In the genomic region with DNA sequence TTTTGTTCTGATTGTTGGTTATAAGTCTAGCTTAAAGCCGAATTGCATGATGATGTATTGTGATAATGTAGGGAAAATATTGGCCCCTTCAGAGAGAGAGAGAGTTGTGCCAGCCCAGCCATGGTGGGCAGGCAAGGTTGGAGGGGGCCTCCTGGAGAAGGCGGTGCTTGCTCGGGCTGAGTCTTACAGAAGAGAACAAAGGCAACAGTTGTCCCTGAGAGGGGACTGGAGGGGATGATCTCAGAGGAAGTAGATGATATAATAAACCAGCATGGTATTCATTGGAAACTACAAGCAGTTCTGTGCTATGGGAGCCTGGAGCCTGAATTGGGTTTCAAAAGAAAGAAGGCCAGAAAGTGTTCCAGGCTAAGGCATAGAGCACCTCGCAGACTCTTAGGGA, we compare ENCODE assay signal across 18 cellular contexts.
DNase-seq lines count a peak whose midpoint lies in the region; ATAC-seq and TF ChIP-seq lines count a peak whose summit lies in the region.
"Had no signal": no experiment of that assay in that cellular context is flagged by ENCODE, and none has a peak within 500 bp of the region (broad histone marks: within the 10 kb centered on the region; RNA-seq: fewer than 3 reads in every experiment).

No MANE protein-coding gene starts in this region.

- H3K23me2 ChIP-seq in H9 (ENCODE audit: insufficient read length, low read depth, low read length, poor library complexity, severe bottlenecking) = no peaks in the 10 kb centered on the region

- H3K56ac ChIP-seq in H9 (ENCODE audit: insufficient read length, low read depth, low read length) = no peak overlapping the region

- H3K4me2 ChIP-seq in H9 (ENCODE audit: insufficient read depth, insufficient read length, low read length) = no peak overlapping the region

- H3K4me3 Mint-ChIP-seq in H9 = no peak overlapping the region
- no peak overlapping the region for H3K4me3 Mint-ChIP-seq in activated naive CD8-positive, alpha-beta T cell treated with anti-CD3 and anti-CD28 coated beads for 36 hours
- H3K4me3 Mint-ChIP-seq in naive thymus-derived CD8-positive, alpha-beta T cell = peak overlapping the region in 1 of 10 donors; percentile 3

- POLR2A ChIA-PET in naive thymus-derived CD8-positive, alpha-beta T cell (lab: Charles Lee) = interaction anchor here (0.6 kb wide), 1 partner anchor 499 kb away, joined by 4 read pairs; no protein-coding TSS in a partner anchor

- no peak overlapping the region for H2BK120ac ChIP-seq in H9 (ENCODE audit: low read depth, low read length, poor library complexity, severe bottlenecking)

- TF ChIP-seq CTCF in H9 (conservative IDR thresholded peaks at IDR 0.05) = no peak

- no peak overlapping the region for H3K9ac ChIP-seq in H9 (ENCODE audit: extremely low read depth, insufficient read length, low read length)

- H2BK20ac ChIP-seq in H9 (ENCODE audit: low read depth, low read length, poor library complexity, severe bottlenecking) = no peak overlapping the region

- H3K27me3 ChIP-seq in H9 (ENCODE audit: insufficient read depth, low read length) (no peaks in the 10 kb centered on the region), MG63 (no peaks in the 10 kb centered on the region)
- H3K27me3 ChIP-seq: colonic mucosa, heart right ventricle had no signal

- H3K9me3 ChIP-seq in H9 (ENCODE audit: control insufficient read depth, low read depth, low read length) (no peaks in the 10 kb centered on the region), MG63 (peaks cover 3% of the 10 kb centered on the region; the same call in 1 of the 2 replicates)
- H3K9me3 ChIP-seq: colonic mucosa had no signal

- peaks cover 3% of the 10 kb centered on the region; the same call in 1 of the 2 replicates for H3K79me2 ChIP-seq in H9 (ENCODE audit: insufficient read depth, low read length)

- H4K5ac ChIP-seq in H9 (ENCODE audit: insufficient read length, low read depth, low read length) = no peak overlapping the region

- no peaks in the 10 kb centered on the region for H3K79me1 ChIP-seq in H9 (ENCODE audit: insufficient read depth, low read depth, low read length, poor library complexity, severe bottlenecking)

- no peak overlapping the region for H2BK5ac ChIP-seq in H9 (ENCODE audit: insufficient read length, low read length)

- peak; percentile 12 for DNase-seq in DMS79 treated with DMSO at 0.1 percent for 48 hours (lab: John Stamatoyannopoulos, UW)
- DNase-seq in DMS79 (lab: John Stamatoyannopoulos, UW) = no peak
- DNase-seq in H9 = no peak
- DNase-seq in activated naive CD8-positive, alpha-beta T cell treated with anti-CD3 and anti-CD28 coated beads for 36 hours = no peak
- no peak for DNase-seq in naive thymus-derived CD8-positive, alpha-beta T cell
- no peak for DNase-seq in cortex of kidney (lab: John Stamatoyannopoulos, UW)
- DNase-seq in MG63 = no peak
- no peak for DNase-seq in inferior parietal cortex (ENCODE audit: extremely low spot score)
- DNase-seq: amniotic stem cell; colonic mucosa; heart right ventricle; KG1; left cardiac atrium; NCI-H1436 treated with DMSO at 0.1 percent for 48 hours; stimulated activated CD4-positive, alpha-beta T cell treated with anti-CD3 and anti-CD28 coated beads, Interleukin-15, amount 100 ng/mL, for 24 hours had no signal

- H2BK12ac ChIP-seq in H9 (ENCODE audit: insufficient read length, low read depth, low read length) = no peak overlapping the region

- no peak overlapping the region for H3K18ac ChIP-seq in H9 (ENCODE audit: insufficient read length, low read depth, low read length)

- no peak overlapping the region for H4K91ac ChIP-seq in H9 (ENCODE audit: insufficient read length, low read depth, low read length)

- no peak overlapping the region; a peak in 2 of 7 replicates for H3K27ac Mint-ChIP-seq in H9
- H3K27ac Mint-ChIP-seq in activated naive CD8-positive, alpha-beta T cell treated with anti-CD3 and anti-CD28 coated beads for 36 hours = peak overlapping the region; percentile 71
- H3K27ac Mint-ChIP-seq in naive thymus-derived CD8-positive, alpha-beta T cell = peak overlapping the region in 9 of 10 donors; percentile 5 to 78 (median 32)

- H4K8ac ChIP-seq in H9 (replicated peaks; ENCODE audit: insufficient read length, low read depth, low read length) = no peak overlapping the region

- no peak overlapping the region for H3K4me3 ChIP-seq in MG63
- H3K4me3 ChIP-seq: colonic mucosa, GM12878, heart right ventricle had no signal

- H4K20me1 ChIP-seq in H9 (ENCODE audit: control insufficient read depth, insufficient read depth, insufficient read length) = no peaks in the 10 kb centered on the region

- no peak overlapping the region for H3T11ph ChIP-seq in H9 (ENCODE audit: low read length)

- no peak overlapping the region for H3K27ac ChIP-seq in H9 (ENCODE audit: insufficient read length, low read depth, low read length)
- H3K27ac ChIP-seq: 22Rv1, colonic mucosa, heart right ventricle, VCaP had no signal

- H3K36me3 Mint-ChIP-seq in H9 (ENCODE audit: insufficient read depth in 1 of 3, low read depth in 3 of 3) = no peaks in the 10 kb centered on the region; a peak in 1 of 7 replicates
- H3K36me3 Mint-ChIP-seq in activated naive CD8-positive, alpha-beta T cell treated with anti-CD3 and anti-CD28 coated beads for 36 hours = peaks cover 24% of the 10 kb centered on the region
- H3K36me3 Mint-ChIP-seq in naive thymus-derived CD8-positive, alpha-beta T cell = peaks cover 0 to 3% (median 0%) of the 10 kb centered on the region in 3 donors

- no peak overlapping the region for H2AK5ac ChIP-seq in H9 (ENCODE audit: insufficient read length, low read length)

- peaks cover 22 to 29% of the 10 kb centered on the region in 2 experiments for H3K4me1 Mint-ChIP-seq in H9
- peaks cover 34% of the 10 kb centered on the region for H3K4me1 Mint-ChIP-seq in activated naive CD8-positive, alpha-beta T cell treated with anti-CD3 and anti-CD28 coated beads for 36 hours
- H3K4me1 Mint-ChIP-seq in naive thymus-derived CD8-positive, alpha-beta T cell = peaks cover 35 to 43% (median 39%) of the 10 kb centered on the region in 4 donors

- H3K14ac ChIP-seq in H9 (ENCODE audit: insufficient read depth, low read length) = no peak overlapping the region

- H2BK15ac ChIP-seq in H9 (ENCODE audit: low read depth, low read length) = no peak overlapping the region

- no peak overlapping the region for H2AFZ ChIP-seq in H9 (ENCODE audit: low read length)

- H3K9me3 Mint-ChIP-seq in H9 = no peaks in the 10 kb centered on the region; a peak in 1 of 5 replicates
- no peaks in the 10 kb centered on the region for H3K9me3 Mint-ChIP-seq in activated naive CD8-positive, alpha-beta T cell treated with anti-CD3 and anti-CD28 coated beads for 36 hours
- peaks cover 0 to 2% (median 0%) of the 10 kb centered on the region in 9 donors for H3K9me3 Mint-ChIP-seq in naive thymus-derived CD8-positive, alpha-beta T cell

- H3K4ac ChIP-seq in H9 (ENCODE audit: low read depth, low read length) = peak overlapping the region; percentile 68; the same call in 1 of the 2 replicates

- H3K23ac ChIP-seq in H9 (ENCODE audit: insufficient read length, low read depth, low read length) = no peak overlapping the region

- WGBS in H9 (ENCODE audit: extremely low coverage, insufficient read length, low lambda C conversion rate) = no CpG with 5 or more reads among the region's 4 CpGs

- no peak for ATAC-seq in naive thymus-derived CD8-positive, alpha-beta T cell
- ATAC-seq: GM12878, heart right ventricle, left cardiac atrium had no signal

- peaks cover 3% of the 10 kb centered on the region; the same call in 1 of the 2 replicates for H3K4me1 ChIP-seq in H9 (ENCODE audit: insufficient read depth, low read length)
- H3K4me1 ChIP-seq: colonic mucosa had no signal

- H3K27me3 Mint-ChIP-seq in H9 (ENCODE audit: low read depth) = no peaks in the 10 kb centered on the region; the same call in 1 of the 2 replicates
- no peaks in the 10 kb centered on the region for H3K27me3 Mint-ChIP-seq in activated naive CD8-positive, alpha-beta T cell treated with anti-CD3 and anti-CD28 coated beads for 36 hours
- H3K27me3 Mint-ChIP-seq in naive thymus-derived CD8-positive, alpha-beta T cell = no peaks in the 10 kb centered on the region

- peaks cover 6% of the 10 kb centered on the region for H3K36me3 ChIP-seq in MG63
- H3K36me3 ChIP-seq: colonic mucosa, heart right ventricle had no signal

Comparison
In these comparisons a context has a peak if more than half of its experiments do, and no peak if none do; other contexts are left out.
1. H3K27ac Mint-ChIP-seq: peak in activated naive CD8-positive, alpha-beta T cell treated with anti-CD3 and anti-CD28 coated beads for 36 hours (single experiment) and naive thymus-derived CD8-positive, alpha-beta T cell (9 of 10); none in H9 (0 of 3).